ENCODE assay signal across 15 cellular contexts in genomic region chr21:20507783-20508182, GRCh38.
DNase-seq lines count a peak whose midpoint lies in the region; ATAC-seq and TF ChIP-seq lines count a peak whose summit lies in the region.
"Had no signal": no experiment of that assay in that cellular context is flagged by ENCODE, and none has a peak within 500 bp of the region (broad histone marks: within the 10 kb centered on the region; RNA-seq: fewer than 3 reads in every experiment).

No MANE protein-coding gene starts in this region.

- WGBS in neuronal stem cell (ENCODE audit: extremely low coverage in 2 of 2, insufficient read length in 2 of 2, insufficient replicate concordance in 1 of 2), 2 donors: no CpG with 5 or more reads among the region's 5 CpGs
- no CpG with 5 or more reads among the region's 5 CpGs for WGBS in H9 (ENCODE audit: extremely low coverage, insufficient read length, low lambda C conversion rate)

- H2BK5ac ChIP-seq in neuronal stem cell (ENCODE audit: low read length) (no peak overlapping the region), H9 (ENCODE audit: insufficient read length, low read length) (no peak overlapping the region)

- H3K9ac ChIP-seq in neuronal stem cell (ENCODE audit: low read depth, low read length, poor library complexity) (no peak overlapping the region), H9 (ENCODE audit: extremely low read depth, insufficient read length, low read length) (no peak overlapping the region)

- H3K79me1 ChIP-seq in neuronal stem cell (ENCODE audit: low read depth, low read length) (peaks cover 3% of the 10 kb centered on the region), H9 (ENCODE audit: insufficient read depth, low read depth, low read length, poor library complexity, severe bottlenecking) (no peaks in the 10 kb centered on the region)

- H2BK12ac ChIP-seq in neuronal stem cell (ENCODE audit: low read length) (peak overlapping the region; percentile 58), H9 (ENCODE audit: insufficient read length, low read depth, low read length) (no peak overlapping the region)

- H3K23ac ChIP-seq in neuronal stem cell (ENCODE audit: low read depth, low read length, poor library complexity) (peak overlapping the region; percentile 65), H9 (ENCODE audit: insufficient read length, low read depth, low read length) (no peak overlapping the region)

- no peak for TF ChIP-seq CTCF in H9 (conservative IDR thresholded peaks at IDR 0.05)

- H3K4me3 Mint-ChIP-seq in stimulated activated effector memory CD8-positive, alpha-beta T cell treated with anti-CD3 and anti-CD28 coated beads, Interleukin-12 subunit alpha, Interleukin-12 subunit beta, amount 100 ng/mL, for 72 hours: no peak overlapping the region
- no peak overlapping the region for H3K4me3 Mint-ChIP-seq in effector memory CD8-positive, alpha-beta T cell
- no peak overlapping the region for H3K4me3 Mint-ChIP-seq in H9
- H3K4me3 Mint-ChIP-seq: CD4-positive, alpha-beta memory T cell had no signal

- no peaks in the 10 kb centered on the region for H3K79me2 ChIP-seq in H9 (ENCODE audit: insufficient read depth, low read length)

- H3K4ac ChIP-seq in neuronal stem cell (ENCODE audit: low read length) (no peak overlapping the region), H9 (ENCODE audit: low read depth, low read length) (no peak overlapping the region)

- H3K56ac ChIP-seq in H9 (ENCODE audit: insufficient read length, low read depth, low read length): no peak overlapping the region

- H3K18ac ChIP-seq in neuronal stem cell (ENCODE audit: low read length) (no peak overlapping the region), H9 (ENCODE audit: insufficient read length, low read depth, low read length) (no peak overlapping the region)

- ATAC-seq in esophagus mucosa: peak; percentile 22
- ATAC-seq in stimulated activated effector memory CD8-positive, alpha-beta T cell treated with anti-CD3 and anti-CD28 coated beads, Interleukin-12 subunit alpha, Interleukin-12 subunit beta, amount 100 ng/mL, for 72 hours: peak; percentile 34
- ATAC-seq in effector memory CD8-positive, alpha-beta T cell (replicated peaks): no peak
- ATAC-seq in HG03460 (IDR thresholded peaks at IDR 0.05; ENCODE audit: unreplicated experiment): no peak
- ATAC-seq: HCT116 had no signal

- H3K27ac ChIP-seq in neuronal stem cell (replicated peaks; ENCODE audit: low read length) (no peak overlapping the region), H9 (ENCODE audit: insufficient read length, low read depth, low read length) (no peak overlapping the region)

- H3K23me2 ChIP-seq in H9 (ENCODE audit: insufficient read length, low read depth, low read length, poor library complexity, severe bottlenecking): no peaks in the 10 kb centered on the region

- H3K27me3 ChIP-seq in neuronal stem cell (ENCODE audit: control insufficient read depth in 3 of 3, insufficient read depth in 3 of 3, low read depth in 1 of 3, low read length in 3 of 3): no peaks in the 10 kb centered on the region
- H3K27me3 ChIP-seq in H9 (ENCODE audit: insufficient read depth, low read length): no peaks in the 10 kb centered on the region

- no peak overlapping the region for H3T11ph ChIP-seq in H9 (ENCODE audit: low read length)

- H2BK15ac ChIP-seq in neuronal stem cell (ENCODE audit: low read length) (no peak overlapping the region), H9 (ENCODE audit: low read depth, low read length) (no peak overlapping the region)

- H3K36me3 ChIP-seq in neuronal stem cell (replicated peaks in 1 of 2; ENCODE audit: control insufficient read depth in 2 of 2, insufficient read depth in 2 of 2, low read length in 2 of 2): no peaks in the 10 kb centered on the region

- H3K27ac Mint-ChIP-seq in stimulated activated effector memory CD8-positive, alpha-beta T cell treated with anti-CD3 and anti-CD28 coated beads, Interleukin-12 subunit alpha, Interleukin-12 subunit beta, amount 100 ng/mL, for 72 hours: no peak overlapping the region
- H3K27ac Mint-ChIP-seq in effector memory CD8-positive, alpha-beta T cell: no peak overlapping the region
- H3K27ac Mint-ChIP-seq in H9: no peak overlapping the region
- H3K27ac Mint-ChIP-seq: CD4-positive, alpha-beta memory T cell had no signal

- peaks cover 23% of the 10 kb centered on the region for H3K9me3 Mint-ChIP-seq in stimulated activated effector memory CD8-positive, alpha-beta T cell treated with anti-CD3 and anti-CD28 coated beads, Interleukin-12 subunit alpha, Interleukin-12 subunit beta, amount 100 ng/mL, for 72 hours
- H3K9me3 Mint-ChIP-seq in effector memory CD8-positive, alpha-beta T cell: peaks cover 13 to 17% of the 10 kb centered on the region in 2 donors
- peaks cover 32 to 37% of the 10 kb centered on the region in 2 experiments for H3K9me3 Mint-ChIP-seq in H9

- H3K9me3 ChIP-seq in neuronal stem cell (replicated peaks in 1 of 2; ENCODE audit: control insufficient read depth in 2 of 2, insufficient read depth in 1 of 2, low read depth in 1 of 2, low read length in 2 of 2) (peaks cover 0 to 2% of the 10 kb centered on the region in 2 donors), H9 (ENCODE audit: control insufficient read depth, low read depth, low read length) (peaks cover 3% of the 10 kb centered on the region)

- H3K27me3 Mint-ChIP-seq in effector memory CD8-positive, alpha-beta T cell: no peaks in the 10 kb centered on the region
- no peaks in the 10 kb centered on the region; the same call in 1 of the 2 replicates for H3K27me3 Mint-ChIP-seq in H9 (ENCODE audit: low read depth)
- H3K27me3 Mint-ChIP-seq: CD4-positive, alpha-beta memory T cell had no signal

- no peak overlapping the region for H3K4me3 ChIP-seq in neuronal stem cell (ENCODE audit: low read length in 2 of 2)

- no peak for DNase-seq in neuronal stem cell (ENCODE audit: low spot score)
- DNase-seq in stimulated activated effector memory CD8-positive, alpha-beta T cell treated with anti-CD3 and anti-CD28 coated beads, Interleukin-12 subunit alpha, Interleukin-12 subunit beta, amount 100 ng/mL, for 72 hours (ENCODE audit: low spot score in 2 of 2): no peak
- DNase-seq in effector memory CD8-positive, alpha-beta T cell: no peak
- no peak for DNase-seq in H9
- DNase-seq: C1 segment of cervical spinal cord; Calu3; CD4-positive, alpha-beta memory T cell; COR-L47; DMS53; DMS79 treated with DMSO at 0.1 percent for 48 hours; GF-D8; GOT3 had no signal

- H3K14ac ChIP-seq in neuronal stem cell (ENCODE audit: low read length) (peak overlapping the region; percentile 90), H9 (ENCODE audit: insufficient read depth, low read length) (no peak overlapping the region)

- H3K4me2 ChIP-seq in neuronal stem cell (ENCODE audit: insufficient read depth, low read length, poor library complexity, severe bottlenecking) (no peak overlapping the region), H9 (ENCODE audit: insufficient read depth, insufficient read length, low read length) (no peak overlapping the region)

- H4K91ac ChIP-seq in neuronal stem cell (ENCODE audit: low read depth, low read length, poor library complexity): peak overlapping the region; percentile 92
- H4K91ac ChIP-seq in H9 (ENCODE audit: insufficient read length, low read depth, low read length): no peak overlapping the region

- H2AK5ac ChIP-seq in neuronal stem cell (ENCODE audit: low read depth, low read length) (peak overlapping the region; percentile 70), H9 (ENCODE audit: insufficient read length, low read length) (no peak overlapping the region)

- H4K5ac ChIP-seq in H9 (ENCODE audit: insufficient read length, low read depth, low read length): no peak overlapping the region

- H4K20me1 ChIP-seq in H9 (ENCODE audit: control insufficient read depth, insufficient read depth, insufficient read length): no peaks in the 10 kb centered on the region

- H3K4me1 ChIP-seq in neuronal stem cell (ENCODE audit: control insufficient read depth in 2 of 2, insufficient read depth in 1 of 2, low read depth in 1 of 2, low read length in 2 of 2) (no peaks in the 10 kb centered on the region), H9 (ENCODE audit: insufficient read depth, low read length) (no peaks in the 10 kb centered on the region)

- H3K36me3 Mint-ChIP-seq in stimulated activated effector memory CD8-positive, alpha-beta T cell treated with anti-CD3 and anti-CD28 coated beads, Interleukin-12 subunit alpha, Interleukin-12 subunit beta, amount 100 ng/mL, for 72 hours: no peaks in the 10 kb centered on the region
- no peaks in the 10 kb centered on the region for H3K36me3 Mint-ChIP-seq in effector memory CD8-positive, alpha-beta T cell (ENCODE audit: insufficient read depth)
- peaks cover 17 to 52% (median 20%) of the 10 kb centered on the region in 3 experiments for H3K36me3 Mint-ChIP-seq in H9 (ENCODE audit: insufficient read depth in 1 of 3, low read depth in 3 of 3)
- H3K36me3 Mint-ChIP-seq: CD4-positive, alpha-beta memory T cell had no signal

- no peak overlapping the region for H2BK20ac ChIP-seq in H9 (ENCODE audit: low read depth, low read length, poor library complexity, severe bottlenecking)

- H4K8ac ChIP-seq in neuronal stem cell (ENCODE audit: low read depth, low read length) (peak overlapping the region; percentile 92), H9 (replicated peaks; ENCODE audit: insufficient read length, low read depth, low read length) (no peak overlapping the region)

- H2BK120ac ChIP-seq in neuronal stem cell (ENCODE audit: low read depth, low read length): no peak overlapping the region
- H2BK120ac ChIP-seq in H9 (ENCODE audit: low read depth, low read length, poor library complexity, severe bottlenecking): no peak overlapping the region

- H2AFZ ChIP-seq in neuronal stem cell (ENCODE audit: low read length) (peak overlapping the region; percentile 38), H9 (ENCODE audit: low read length) (no peak overlapping the region)

- H3K4me1 Mint-ChIP-seq in stimulated activated effector memory CD8-positive, alpha-beta T cell treated with anti-CD3 and anti-CD28 coated beads, Interleukin-12 subunit alpha, Interleukin-12 subunit beta, amount 100 ng/mL, for 72 hours: no peaks in the 10 kb centered on the region
- H3K4me1 Mint-ChIP-seq in effector memory CD8-positive, alpha-beta T cell (ENCODE audit: low read depth in 2 of 2): no peaks in the 10 kb centered on the region
- H3K4me1 Mint-ChIP-seq in H9: no peaks in the 10 kb centered on the region

Comparison
In these comparisons a context has a peak if more than half of its experiments do, and no peak if none do; other contexts are left out.
1. ATAC-seq: peak in esophagus mucosa (single experiment) and stimulated activated effector memory CD8-positive, alpha-beta T cell treated with anti-CD3 and anti-CD28 coated beads, Interleukin-12 subunit alpha, Interleukin-12 subunit beta, amount 100 ng/mL, for 72 hours (single experiment); none in effector memory CD8-positive, alpha-beta T cell (single experiment) and HG03460 (single experiment).